Comparison of ENCODE assay signal across 8 cellular contexts in the genomic region with DNA sequence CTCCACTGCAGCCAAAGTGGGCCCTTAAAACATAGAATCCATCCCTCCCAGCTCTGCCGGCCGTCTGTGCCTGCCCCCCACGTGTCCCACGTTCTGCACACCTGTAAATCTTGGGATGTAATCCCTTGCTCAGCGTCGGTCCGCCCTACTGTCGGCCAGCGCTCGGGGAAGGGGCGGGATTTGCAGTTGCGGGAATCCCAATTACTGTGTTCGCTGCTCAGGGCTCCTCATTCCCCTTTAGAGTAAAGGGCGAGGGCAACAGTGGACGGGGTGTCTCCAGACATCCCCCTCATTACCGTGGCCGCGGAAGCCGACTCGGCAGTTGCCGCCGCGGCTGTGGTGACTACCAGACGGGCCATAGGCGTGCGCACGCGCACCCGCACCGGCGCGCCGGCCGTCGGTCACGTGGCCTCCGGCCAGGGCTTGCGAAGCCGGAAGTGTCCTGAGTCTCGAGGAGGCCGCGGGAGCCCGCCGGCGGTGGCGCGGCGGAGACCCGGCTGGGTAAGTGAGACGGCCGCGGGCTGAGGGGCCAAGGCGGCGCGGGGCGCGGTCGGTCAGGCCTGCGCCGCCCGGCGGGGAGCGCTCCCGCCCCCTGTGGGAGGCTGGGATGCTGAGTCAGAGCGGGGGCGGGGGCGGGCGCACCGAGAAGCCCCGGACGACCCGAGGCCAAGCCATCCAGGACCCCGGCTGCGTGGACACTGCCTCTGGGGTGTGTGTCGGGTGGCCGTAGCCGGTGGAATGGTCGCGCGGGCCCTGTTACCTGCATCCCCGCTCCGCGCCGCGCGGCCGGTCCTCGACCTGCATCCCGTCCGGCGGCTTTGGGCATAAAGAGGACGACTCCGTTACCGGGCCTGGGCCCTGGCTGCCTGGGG. TPM values are rescaled to one million over a fixed set of nuclear protein-coding genes. Genes with fewer than 3 reads are reported as not detected.
DNase-seq lines count a peak whose midpoint lies in the region; ATAC-seq and TF ChIP-seq lines count a peak whose summit lies in the region.

A gene (plus strand): TSS at position 434 of the 872 bp plus-strand sequence. CDS start 3,751 bp downstream, outside the sequence.

- TF ChIP-seq POLR2A in IMR-90 (IDR thresholded peaks at IDR 0.05; ENCODE audit: low read depth, low read length) (peak; percentile 90), stomach (IDR thresholded peaks at IDR 0.05) (no peak)

- H3K27me3 Mint-ChIP-seq in nephron progenitor cell (ENCODE audit: low read depth, poor library complexity) = peaks cover 3% of the 10 kb centered on the region

- H2AK5ac ChIP-seq in IMR-90 (ENCODE audit: low read depth, low read length) = peak within 1 kb of the TSS; percentile 71

- peak within 1 kb of the TSS; percentile 99 for H3K27ac Mint-ChIP-seq in nephron progenitor cell

- no peak for TF ChIP-seq RAD21 in IMR-90 (IDR thresholded peaks at IDR 0.05; ENCODE audit: low read length)

- peak within 1 kb of the TSS; percentile 26 for H3K18ac ChIP-seq in IMR-90 (ENCODE audit: low read depth, low read length)

- H3K4me1 Mint-ChIP-seq in nephron progenitor cell = peaks cover 40% of the 10 kb centered on the region

- H3K27ac ChIP-seq in IMR-90 (ENCODE audit: insufficient read depth, low read length) (peak within 1 kb of the TSS; percentile 93), stomach (peak within 1 kb of the TSS; percentile 97 to 99 (median 98))

- peak within 1 kb of the TSS; percentile 58; the same call in 1 of the 2 replicates for H2BK120ac ChIP-seq in IMR-90 (ENCODE audit: low read depth, low read length)

- no peaks in the 10 kb centered on the region for H3K9me3 Mint-ChIP-seq in nephron progenitor cell

- dilution Hi-C loops in IMR-90 (cut with HindIII; ENCODE audit: low sequenced_read_pairs, unreplicated experiment) = no loop called here

- H3K9me3 ChIP-seq in IMR-90 (ENCODE audit: control insufficient read depth, insufficient read depth, low read length) (no peaks in the 10 kb centered on the region), stomach (no peaks in the 10 kb centered on the region)

- ATAC-seq in GM21529 (IDR thresholded peaks at IDR 0.05; ENCODE audit: unreplicated experiment) (peak; percentile 87), IMR-90 (ENCODE audit: low read depth) (peak; percentile 86)

- peak; percentile 7 for DNase-seq in DMS79 (lab: John Stamatoyannopoulos, UW)
- peak; percentile 84 for DNase-seq in IMR-90
- DNase-seq in RKO (ENCODE audit: low spot score) = peak; percentile 90
- peak; percentile 53 for DNase-seq in activated T-helper 9 cell treated with anti-CD3 and anti-CD28 coated beads, Interleukin-2, amount 50 U/mL, for 16 hours (ENCODE audit: low read depth)
- DNase-seq in fibroblast of the aortic adventitia (ENCODE audit: low read depth) = peak; percentile 81
- peak; percentile 93 for DNase-seq in nephron progenitor cell
- DNase-seq in stomach = peak; percentile 93

- peak within 1 kb of the TSS; percentile 39 for H4K5ac ChIP-seq in IMR-90 (ENCODE audit: low read depth, low read length)

- H3K9me1 ChIP-seq in IMR-90 (ENCODE audit: insufficient read depth, low read length) = 0 out of 2 replicates have a peak, but pooled peaks cover 2% of the 10 kb centered on the region

- no peak within 1 kb of the TSS; the same call in 2 of the 3 replicates for H2BK15ac ChIP-seq in IMR-90 (ENCODE audit: low read depth, low read length)

- intact Hi-C loops in IMR-90 (cut with micrococcal nuclease) (no loop called here), stomach (cut with DNase I; ENCODE audit: low total_unique reads) (no loop called here)

- H2BK20ac ChIP-seq in IMR-90 (ENCODE audit: low read depth, low read length) = peak within 1 kb of the TSS; percentile 47; the same call in 1 of the 2 replicates

- H4K8ac ChIP-seq in IMR-90 (ENCODE audit: low read depth in 2 of 2, low read length in 2 of 2) = peak within 1 kb of the TSS; percentile 36 to 89

- peak within 1 kb of the TSS; percentile 96 for H2BK5ac ChIP-seq in IMR-90 (ENCODE audit: low read depth, low read length, poor library complexity, severe bottlenecking)

- H3K4me2 ChIP-seq in IMR-90 (ENCODE audit: low read depth, low read length) = peak within 1 kb of the TSS; percentile 94

- H3K56ac ChIP-seq in IMR-90 (ENCODE audit: extremely low read depth, insufficient read depth, low read length) = peak within 1 kb of the TSS; percentile 92

- H3K36me3 Mint-ChIP-seq in nephron progenitor cell (ENCODE audit: low read depth) = peaks cover 30% of the 10 kb centered on the region

- no TSS peak for BruUV-seq in IMR-90 (replicated peaks; lab: Mats Ljungman, UMichigan)

- TF ChIP-seq EP300 in stomach (IDR thresholded peaks at IDR 0.05) = no peak

- H3K4ac ChIP-seq in IMR-90 (ENCODE audit: low read depth, low read length) = peak within 1 kb of the TSS; percentile 92

- H3K4me1 ChIP-seq in IMR-90 (ENCODE audit: control insufficient read depth, insufficient read depth, low read length) (peaks cover 9% of the 10 kb centered on the region), stomach (peaks cover 2 to 47% (median 31%) of the 10 kb centered on the region in 4 donors)

- peak within 1 kb of the TSS; percentile 98 for H2AFZ ChIP-seq in IMR-90 (replicated peaks; ENCODE audit: low read length, poor library complexity)

- WGBS in IMR-90 (ENCODE audit: extremely low coverage in 2 of 2, insufficient read length in 1 of 2), 2 experiments = 0% methylated on average over 38 of the region's 94 CpGs; no CpG with 5 or more reads in 1 of the 2 experiments
- WGBS in stomach, 5 donors = 0 to 1% (median 0%) methylated on average over 30 to 94 of the region's 94 CpGs

- CTCF ChIA-PET in IMR-90 (lab: Yijun Ruan, JAX) = no interaction called here

- H4K91ac ChIP-seq in IMR-90 (ENCODE audit: insufficient read depth, low read depth, low read length) = peak within 1 kb of the TSS; percentile 65

- in situ Hi-C loops in IMR-90 (cut with MboI; ENCODE audit: low sequenced_read_pairs) = no loop called here

- H3K36me3 ChIP-seq in IMR-90 (ENCODE audit: control insufficient read depth, insufficient read depth, low read length) (peaks cover 15% of the 10 kb centered on the region), stomach (peaks cover 8 to 30% (median 23%) of the 10 kb centered on the region in 4 donors)

- peaks cover 16% of the 10 kb centered on the region for H4K20me1 ChIP-seq in IMR-90 (ENCODE audit: insufficient read depth, low read length)

- POLR2A ChIA-PET in IMR-90 (lab: Charles Lee; ENCODE audit: unreplicated experiment) = no interaction called here

- H3K23ac ChIP-seq in IMR-90 (ENCODE audit: low read depth, low read length) = peak within 1 kb of the TSS; percentile 89

- H3K14ac ChIP-seq in IMR-90 (replicated peaks; ENCODE audit: low read depth, low read length) = peak within 1 kb of the TSS; percentile 96

- 0 out of 2 replicates have a peak, but pooled peaks have one; percentile 4 for TF ChIP-seq CTCF in IMR-90 (conservative IDR thresholded peaks at IDR 0.05; ENCODE audit: low read depth, low read length)
- no peak for TF ChIP-seq CTCF in fibroblast of the aortic adventitia (IDR thresholded peaks at IDR 0.05; ENCODE audit: insufficient read depth, low read length)
- TF ChIP-seq CTCF in nephron progenitor cell (IDR thresholded peaks at IDR 0.05) = no peak
- peak in 1 of 7 experiments; percentile 20 for TF ChIP-seq CTCF in stomach (IDR thresholded peaks at IDR 0.05)

- H3K4me3 ChIP-seq in IMR-90 (ENCODE audit: insufficient read depth, low read depth, low read length) = peak within 1 kb of the TSS; percentile 89
- H3K4me3 ChIP-seq in fibroblast of the aortic adventitia (ENCODE audit: low read depth, low read length) = peak within 1 kb of the TSS; percentile 92
- H3K4me3 ChIP-seq in stomach = peak within 1 kb of the TSS; percentile 78 to 96 (median 82)

- H3K4me3 Mint-ChIP-seq in nephron progenitor cell = peak within 1 kb of the TSS; percentile 96

- peaks cover 3 to 24% of the 10 kb centered on the region in 2 experiments; a peak in 3 of 4 replicates for H3K79me1 ChIP-seq in IMR-90 (ENCODE audit: low read depth in 1 of 2, low read length in 2 of 2)

- H3K9ac ChIP-seq in IMR-90 (ENCODE audit: low read depth, low read length) = peak within 1 kb of the TSS; percentile 79

- peak within 1 kb of the TSS; percentile 90 for H2AK9ac ChIP-seq in IMR-90 (replicated peaks; ENCODE audit: low read depth, low read length, poor library complexity)

- H3K27me3 ChIP-seq in IMR-90 (ENCODE audit: control insufficient read depth, insufficient read depth, low read length) (no peaks in the 10 kb centered on the region), stomach (no peaks in the 10 kb centered on the region)

TF ChIP-seq in IMR-90, 13 proteins besides CTCF, POLR2A, EP300 and RAD21 (continues in another document):
- no peak for TF ChIP-seq CEBPB (IDR thresholded peaks at IDR 0.05; ENCODE audit: low read depth, low read length)
- no peak for TF ChIP-seq RFX5 (IDR thresholded peaks at IDR 0.05; ENCODE audit: low read depth, low read length)
- peak; percentile 88; the same call in 1 of the 2 replicates for TF ChIP-seq CHD1 (IDR thresholded peaks at IDR 0.05; ENCODE audit: low read depth, low read length)
- TF ChIP-seq NFE2L2 (IDR thresholded peaks at IDR 0.05; ENCODE audit: low read depth, low read length) = peak; percentile 63; the same call in 1 of the 2 replicates
- TF ChIP-seq, protein P1, sequence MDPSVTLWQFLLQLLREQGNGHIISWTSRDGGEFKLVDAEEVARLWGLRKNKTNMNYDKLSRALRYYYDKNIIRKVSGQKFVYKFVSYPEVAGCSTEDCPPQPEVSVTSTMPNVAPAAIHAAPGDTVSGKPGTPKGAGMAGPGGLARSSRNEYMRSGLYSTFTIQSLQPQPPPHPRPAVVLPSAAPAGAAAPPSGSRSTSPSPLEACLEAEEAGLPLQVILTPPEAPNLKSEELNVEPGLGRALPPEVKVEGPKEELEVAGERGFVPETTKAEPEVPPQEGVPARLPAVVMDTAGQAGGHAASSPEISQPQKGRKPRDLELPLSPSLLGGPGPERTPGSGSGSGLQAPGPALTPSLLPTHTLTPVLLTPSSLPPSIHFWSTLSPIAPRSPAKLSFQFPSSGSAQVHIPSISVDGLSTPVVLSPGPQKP (IDR thresholded peaks at IDR 0.05; ENCODE audit: borderline replicate concordance, low read depth, low read length) = no peak; the same call in 1 of the 2 replicates
- peak; percentile 57 for TF ChIP-seq BHLHE40 (IDR thresholded peaks at IDR 0.05; ENCODE audit: low read depth, low read length)
- TF ChIP-seq MAFK (IDR thresholded peaks at IDR 0.05; ENCODE audit: low read depth, low read length) = peak; percentile 33; the same call in 1 of the 2 replicates

RNA-seq across cellular contexts. Expression of the gene that starts here (rescaled TPM):
- 9.9 and 25.3 TPM in 2 replicates for total RNA-seq in IMR-90 (2012; rRNA removed)
- 7.8 and 11.6 TPM in 2 replicates for polyA plus RNA-seq in IMR-90 (2012; rRNA removed)
- polyA plus RNA-seq in IMR-90 (2012; cell fraction: cytosol; rRNA removed) = 0.49 and 0.65 TPM in 2 replicates
- 0.85 and 11.8 TPM in 2 replicates for polyA plus RNA-seq in IMR-90 (2012; cell fraction: nucleus; rRNA removed; ENCODE audit: low replicate concordance)
- total RNA-seq in fibroblast of the aortic adventitia (ENCODE audit: low replicate concordance) = 27.9 and 32.1 TPM in 2 replicates
- 10 to 100 TPM in 3 of 5 donors, 1 to 10 TPM in 2; 1.4 to 45.5 (median 13.4) TPM for total RNA-seq in stomach
- polyA plus RNA-seq in stomach = 10 to 100 TPM in 2 of 3 donors, 1 to 10 TPM in 1; 10.0 to 16.0 (median 11.3) TPM

Comparison
In these comparisons a context has a peak if more than half of its experiments do, and no peak if none do; other contexts are left out.
1. Peak in every context shown above with its lines: DNase-seq, ATAC-seq, H3K4me3 ChIP-seq and H3K27ac ChIP-seq.
2. DNase-seq: peak in every context shown above with its lines; median percentile 93 in nephron progenitor cell; 93 in stomach; 90 in RKO; 84 in IMR-90; 81 in fibroblast of the aortic adventitia; 53 in activated T-helper 9 cell treated with anti-CD3 and anti-CD28 coated beads, Interleukin-2, amount 50 U/mL, for 16 hours; 7 in DMS79.